ENCODE assay signal across 1 cellular context in the genomic region with DNA sequence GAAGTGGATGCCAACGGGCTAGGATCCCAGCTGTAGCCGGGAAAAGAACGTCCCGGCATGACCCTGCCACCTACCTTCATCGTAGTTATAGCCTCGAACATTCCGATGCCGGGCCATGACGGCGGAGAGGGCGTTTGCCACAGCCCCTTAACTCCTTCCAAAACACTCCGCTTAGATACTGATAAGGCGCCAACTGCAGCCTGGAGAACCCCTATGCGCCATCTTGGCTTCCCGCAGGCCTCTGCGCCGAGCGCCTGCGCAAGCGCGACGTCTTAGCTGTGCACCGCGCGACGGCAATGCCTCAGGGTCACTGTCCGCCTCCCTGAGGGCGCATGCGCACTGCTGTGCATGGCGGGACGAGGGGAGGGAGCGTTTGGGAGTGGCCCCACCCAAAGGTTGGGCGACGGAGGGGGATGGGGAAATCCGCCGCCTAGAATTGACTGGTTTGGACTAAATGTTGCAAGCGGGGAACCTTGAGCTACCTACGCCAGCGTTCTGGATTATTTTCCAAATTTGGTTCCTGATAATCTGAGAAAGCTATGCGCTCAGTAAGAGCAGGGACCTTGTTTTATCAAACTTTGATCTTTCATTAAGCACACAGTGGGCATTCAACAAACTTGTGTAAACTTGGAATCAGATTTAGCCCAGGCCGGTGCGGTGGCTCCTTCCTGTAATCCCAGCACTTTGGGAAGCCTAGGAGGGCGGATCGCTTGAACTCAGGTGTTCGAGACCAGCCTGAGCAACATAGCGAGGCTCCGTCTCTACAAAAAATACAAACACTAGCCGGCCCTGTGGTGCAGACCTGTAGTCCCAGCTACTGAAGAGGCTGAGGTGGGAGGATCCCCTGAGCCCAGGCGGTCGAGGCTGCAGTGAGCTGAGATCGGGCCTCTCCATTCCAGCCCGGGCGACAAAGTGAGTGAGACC.
A peak's percentile ranks its signal among the peaks of the same experiment; 100 is the strongest.
TF ChIP-seq lines count a peak whose summit lies in the region.

A gene (minus strand): TSS at position 248 of the 924 bp plus-strand sequence. CDS start 131 bp downstream, at position 117.

TF ChIP-seq in GM12878, 131 proteins besides CTCF, POLR2A, EP300 and RAD21 (continued from another document and continues in another):
- TF ChIP-seq ESRRA (IDR thresholded peaks at IDR 0.05; ENCODE audit: low read length) (peak; percentile 91; the same call in 1 of the 2 replicates), EGR1 (IDR thresholded peaks at IDR 0.05; ENCODE audit: borderline replicate concordance in 1 of 2, low read depth in 2 of 2, low read length in 2 of 2) (0 out of 3 replicates have a peak, but pooled peaks of 1 of the 2 experiments have one; percentile 31), PML (IDR thresholded peaks at IDR 0.05; ENCODE audit: low read length) (peak; percentile 93), SP1 (IDR thresholded peaks at IDR 0.05; ENCODE audit: low read depth, low read length) (peak; percentile 39), NR2C1 (IDR thresholded peaks at IDR 0.05) (peak; percentile 85), NR2F1 (conservative IDR thresholded peaks at IDR 0.05) (peak; percentile 53; the same call in 1 of the 2 replicates), SMAD1 (IDR thresholded peaks at IDR 0.05; ENCODE audit: low read depth, partially characterized antibody) (peak; percentile 21), YY1 (IDR thresholded peaks at IDR 0.05; ENCODE audit: low read depth, low read length) (peak; percentile 99), CBFB (IDR thresholded peaks at IDR 0.05; ENCODE audit: low read depth) (peak; percentile 57; the same call in 1 of the 2 replicates), CEBPB (IDR thresholded peaks at IDR 0.05; ENCODE audit: borderline replicate concordance in 1 of 2, low read depth in 2 of 2, low read length in 2 of 2) (no peak), MXI1 (IDR thresholded peaks at IDR 0.05; ENCODE audit: low read depth, low read length) (peak; percentile 15; the same call in 1 of the 2 replicates), MYC (IDR thresholded peaks at IDR 0.05; ENCODE audit: insufficient read depth, insufficient read length, insufficient replicate concordance, low read length, severe bottlenecking) (peak; percentile 42), WRNIP1 (IDR thresholded peaks at IDR 0.05; ENCODE audit: borderline replicate concordance, low read depth, low read length) (peak; percentile 92; the same call in 1 of the 2 replicates), SPI1 (IDR thresholded peaks at IDR 0.05; ENCODE audit: borderline replicate concordance, insufficient read depth, low read depth, low read length) (no peak), DPF2 (IDR thresholded peaks at IDR 0.05) (peak; percentile 41; the same call in 1 of the 2 replicates), RCOR1 (conservative IDR thresholded peaks at IDR 0.05; ENCODE audit: low read depth, low read length) (no peak), CHD2 (IDR thresholded peaks at IDR 0.05; ENCODE audit: borderline replicate concordance, low read depth, low read length) (peak; percentile 89), RAD51 (IDR thresholded peaks at IDR 0.05) (no peak), POLR2AphosphoS2 (IDR thresholded peaks at IDR 0.05; ENCODE audit: low read depth, low read length) (peak; percentile 93), POLR2AphosphoS5 (IDR thresholded peaks at IDR 0.05; ENCODE audit: low read length) (peak; percentile 97), KLF5 (IDR thresholded peaks at IDR 0.05; ENCODE audit: partially characterized antibody) (no peak), NFIC (IDR thresholded peaks at IDR 0.05; ENCODE audit: low read depth, low read length) (0 out of 2 replicates have a peak, but pooled peaks have one; percentile 31), LARP7 (IDR thresholded peaks at IDR 0.05) (peak; percentile 50; the same call in 1 of the 2 replicates), CHD1 (IDR thresholded peaks at IDR 0.05; ENCODE audit: low read depth, low read length) (peak; percentile 48; the same call in 1 of the 2 replicates), ATF7 (IDR thresholded peaks at IDR 0.05; ENCODE audit: low read depth) (peak; percentile 40; the same call in 1 of the 2 replicates), CBX3 (IDR thresholded peaks at IDR 0.05; ENCODE audit: borderline replicate concordance, low read depth) (no peak), ZNF274 (IDR thresholded peaks at IDR 0.05; ENCODE audit: insufficient read depth, insufficient read length) (no peak), MTA2 (IDR thresholded peaks at IDR 0.05; ENCODE audit: low read depth) (no peak), CREB1 (IDR thresholded peaks at IDR 0.05; ENCODE audit: low read depth) (peak; percentile 94), IRF4 (IDR thresholded peaks at IDR 0.05; ENCODE audit: low read depth, low read length) (no peak), SREBF1 (IDR thresholded peaks at IDR 0.05; ENCODE audit: low read length) (0 out of 2 replicates have a peak, but pooled peaks have one; percentile 30)
- TF ChIP-seq, protein P1, sequence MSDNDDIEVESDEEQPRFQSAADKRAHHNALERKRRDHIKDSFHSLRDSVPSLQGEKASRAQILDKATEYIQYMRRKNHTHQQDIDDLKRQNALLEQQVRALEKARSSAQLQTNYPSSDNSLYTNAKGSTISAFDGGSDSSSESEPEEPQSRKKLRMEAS (IDR thresholded peaks at IDR 0.05; ENCODE audit: low read depth, low read length): peak; percentile 62; the same call in 1 of the 2 replicates
- TF ChIP-seq, protein P2, sequence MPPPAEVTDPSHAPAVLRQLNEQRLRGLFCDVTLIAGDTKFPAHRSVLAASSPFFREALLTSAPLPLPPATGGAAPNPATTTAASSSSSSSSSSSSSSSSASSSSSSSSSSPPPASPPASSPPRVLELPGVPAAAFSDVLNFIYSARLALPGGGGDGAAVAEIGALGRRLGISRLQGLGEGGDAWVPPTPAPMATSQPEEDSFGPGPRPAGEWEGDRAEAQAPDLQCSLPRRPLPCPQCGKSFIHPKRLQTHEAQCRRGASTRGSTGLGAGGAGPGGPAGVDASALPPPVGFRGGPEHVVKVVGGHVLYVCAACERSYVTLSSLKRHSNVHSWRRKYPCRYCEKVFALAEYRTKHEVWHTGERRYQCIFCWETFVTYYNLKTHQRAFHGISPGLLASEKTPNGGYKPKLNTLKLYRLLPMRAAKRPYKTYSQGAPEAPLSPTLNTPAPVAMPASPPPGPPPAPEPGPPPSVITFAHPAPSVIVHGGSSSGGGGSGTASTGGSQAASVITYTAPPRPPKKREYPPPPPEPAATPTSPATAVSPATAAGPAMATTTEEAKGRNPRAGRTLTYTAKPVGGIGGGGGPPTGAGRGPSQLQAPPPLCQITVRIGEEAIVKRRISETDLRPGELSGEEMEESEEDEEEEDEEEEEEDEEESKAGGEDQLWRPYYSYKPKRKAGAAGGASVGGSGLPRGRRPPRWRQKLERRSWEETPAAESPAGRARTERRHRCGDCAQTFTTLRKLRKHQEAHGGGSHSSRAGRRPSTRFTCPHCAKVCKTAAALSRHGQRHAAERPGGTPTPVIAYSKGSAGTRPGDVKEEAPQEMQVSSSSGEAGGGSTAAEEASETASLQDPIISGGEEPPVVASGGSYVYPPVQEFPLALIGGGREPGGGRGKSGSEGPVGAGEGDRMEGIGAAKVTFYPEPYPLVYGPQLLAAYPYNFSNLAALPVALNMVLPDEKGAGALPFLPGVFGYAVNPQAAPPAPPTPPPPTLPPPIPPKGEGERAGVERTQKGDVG (CRISPR knock-in tag; IDR thresholded peaks at IDR 0.05): no peak
- TF ChIP-seq, protein P3, sequence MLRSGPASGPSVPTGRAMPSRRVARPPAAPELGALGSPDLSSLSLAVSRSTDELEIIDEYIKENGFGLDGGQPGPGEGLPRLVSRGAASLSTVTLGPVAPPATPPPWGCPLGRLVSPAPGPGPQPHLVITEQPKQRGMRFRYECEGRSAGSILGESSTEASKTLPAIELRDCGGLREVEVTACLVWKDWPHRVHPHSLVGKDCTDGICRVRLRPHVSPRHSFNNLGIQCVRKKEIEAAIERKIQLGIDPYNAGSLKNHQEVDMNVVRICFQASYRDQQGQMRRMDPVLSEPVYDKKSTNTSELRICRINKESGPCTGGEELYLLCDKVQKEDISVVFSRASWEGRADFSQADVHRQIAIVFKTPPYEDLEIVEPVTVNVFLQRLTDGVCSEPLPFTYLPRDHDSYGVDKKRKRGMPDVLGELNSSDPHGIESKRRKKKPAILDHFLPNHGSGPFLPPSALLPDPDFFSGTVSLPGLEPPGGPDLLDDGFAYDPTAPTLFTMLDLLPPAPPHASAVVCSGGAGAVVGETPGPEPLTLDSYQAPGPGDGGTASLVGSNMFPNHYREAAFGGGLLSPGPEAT (IDR thresholded peaks at IDR 0.05; ENCODE audit: low read depth): peak; percentile 94
- TF ChIP-seq, protein P4, sequence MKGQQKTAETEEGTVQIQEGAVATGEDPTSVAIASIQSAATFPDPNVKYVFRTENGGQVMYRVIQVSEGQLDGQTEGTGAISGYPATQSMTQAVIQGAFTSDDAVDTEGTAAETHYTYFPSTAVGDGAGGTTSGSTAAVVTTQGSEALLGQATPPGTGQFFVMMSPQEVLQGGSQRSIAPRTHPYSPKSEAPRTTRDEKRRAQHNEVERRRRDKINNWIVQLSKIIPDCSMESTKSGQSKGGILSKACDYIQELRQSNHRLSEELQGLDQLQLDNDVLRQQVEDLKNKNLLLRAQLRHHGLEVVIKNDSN (IDR thresholded peaks at IDR 0.05; ENCODE audit: borderline replicate concordance, extremely low read length, insufficient read depth, low read depth, low read length): no peak
- TF ChIP-seq, protein P5, sequence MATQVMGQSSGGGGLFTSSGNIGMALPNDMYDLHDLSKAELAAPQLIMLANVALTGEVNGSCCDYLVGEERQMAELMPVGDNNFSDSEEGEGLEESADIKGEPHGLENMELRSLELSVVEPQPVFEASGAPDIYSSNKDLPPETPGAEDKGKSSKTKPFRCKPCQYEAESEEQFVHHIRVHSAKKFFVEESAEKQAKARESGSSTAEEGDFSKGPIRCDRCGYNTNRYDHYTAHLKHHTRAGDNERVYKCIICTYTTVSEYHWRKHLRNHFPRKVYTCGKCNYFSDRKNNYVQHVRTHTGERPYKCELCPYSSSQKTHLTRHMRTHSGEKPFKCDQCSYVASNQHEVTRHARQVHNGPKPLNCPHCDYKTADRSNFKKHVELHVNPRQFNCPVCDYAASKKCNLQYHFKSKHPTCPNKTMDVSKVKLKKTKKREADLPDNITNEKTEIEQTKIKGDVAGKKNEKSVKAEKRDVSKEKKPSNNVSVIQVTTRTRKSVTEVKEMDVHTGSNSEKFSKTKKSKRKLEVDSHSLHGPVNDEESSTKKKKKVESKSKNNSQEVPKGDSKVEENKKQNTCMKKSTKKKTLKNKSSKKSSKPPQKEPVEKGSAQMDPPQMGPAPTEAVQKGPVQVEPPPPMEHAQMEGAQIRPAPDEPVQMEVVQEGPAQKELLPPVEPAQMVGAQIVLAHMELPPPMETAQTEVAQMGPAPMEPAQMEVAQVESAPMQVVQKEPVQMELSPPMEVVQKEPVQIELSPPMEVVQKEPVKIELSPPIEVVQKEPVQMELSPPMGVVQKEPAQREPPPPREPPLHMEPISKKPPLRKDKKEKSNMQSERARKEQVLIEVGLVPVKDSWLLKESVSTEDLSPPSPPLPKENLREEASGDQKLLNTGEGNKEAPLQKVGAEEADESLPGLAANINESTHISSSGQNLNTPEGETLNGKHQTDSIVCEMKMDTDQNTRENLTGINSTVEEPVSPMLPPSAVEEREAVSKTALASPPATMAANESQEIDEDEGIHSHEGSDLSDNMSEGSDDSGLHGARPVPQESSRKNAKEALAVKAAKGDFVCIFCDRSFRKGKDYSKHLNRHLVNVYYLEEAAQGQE (IDR thresholded peaks at IDR 0.05; ENCODE audit: low read depth, low read length): 0 out of 2 replicates have a peak, but pooled peaks have one; percentile 18
- TF ChIP-seq, protein P6, sequence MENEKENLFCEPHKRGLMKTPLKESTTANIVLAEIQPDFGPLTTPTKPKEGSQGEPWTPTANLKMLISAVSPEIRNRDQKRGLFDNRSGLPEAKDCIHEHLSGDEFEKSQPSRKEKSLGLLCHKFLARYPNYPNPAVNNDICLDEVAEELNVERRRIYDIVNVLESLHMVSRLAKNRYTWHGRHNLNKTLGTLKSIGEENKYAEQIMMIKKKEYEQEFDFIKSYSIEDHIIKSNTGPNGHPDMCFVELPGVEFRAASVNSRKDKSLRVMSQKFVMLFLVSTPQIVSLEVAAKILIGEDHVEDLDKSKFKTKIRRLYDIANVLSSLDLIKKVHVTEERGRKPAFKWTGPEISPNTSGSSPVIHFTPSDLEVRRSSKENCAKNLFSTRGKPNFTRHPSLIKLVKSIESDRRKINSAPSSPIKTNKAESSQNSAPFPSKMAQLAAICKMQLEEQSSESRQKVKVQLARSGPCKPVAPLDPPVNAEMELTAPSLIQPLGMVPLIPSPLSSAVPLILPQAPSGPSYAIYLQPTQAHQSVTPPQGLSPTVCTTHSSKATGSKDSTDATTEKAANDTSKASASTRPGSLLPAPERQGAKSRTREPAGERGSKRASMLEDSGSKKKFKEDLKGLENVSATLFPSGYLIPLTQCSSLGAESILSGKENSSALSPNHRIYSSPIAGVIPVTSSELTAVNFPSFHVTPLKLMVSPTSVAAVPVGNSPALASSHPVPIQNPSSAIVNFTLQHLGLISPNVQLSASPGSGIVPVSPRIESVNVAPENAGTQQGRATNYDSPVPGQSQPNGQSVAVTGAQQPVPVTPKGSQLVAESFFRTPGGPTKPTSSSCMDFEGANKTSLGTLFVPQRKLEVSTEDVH (IDR thresholded peaks at IDR 0.05; ENCODE audit: low read depth, partially characterized antibody): no peak
- TF ChIP-seq, protein P7, sequence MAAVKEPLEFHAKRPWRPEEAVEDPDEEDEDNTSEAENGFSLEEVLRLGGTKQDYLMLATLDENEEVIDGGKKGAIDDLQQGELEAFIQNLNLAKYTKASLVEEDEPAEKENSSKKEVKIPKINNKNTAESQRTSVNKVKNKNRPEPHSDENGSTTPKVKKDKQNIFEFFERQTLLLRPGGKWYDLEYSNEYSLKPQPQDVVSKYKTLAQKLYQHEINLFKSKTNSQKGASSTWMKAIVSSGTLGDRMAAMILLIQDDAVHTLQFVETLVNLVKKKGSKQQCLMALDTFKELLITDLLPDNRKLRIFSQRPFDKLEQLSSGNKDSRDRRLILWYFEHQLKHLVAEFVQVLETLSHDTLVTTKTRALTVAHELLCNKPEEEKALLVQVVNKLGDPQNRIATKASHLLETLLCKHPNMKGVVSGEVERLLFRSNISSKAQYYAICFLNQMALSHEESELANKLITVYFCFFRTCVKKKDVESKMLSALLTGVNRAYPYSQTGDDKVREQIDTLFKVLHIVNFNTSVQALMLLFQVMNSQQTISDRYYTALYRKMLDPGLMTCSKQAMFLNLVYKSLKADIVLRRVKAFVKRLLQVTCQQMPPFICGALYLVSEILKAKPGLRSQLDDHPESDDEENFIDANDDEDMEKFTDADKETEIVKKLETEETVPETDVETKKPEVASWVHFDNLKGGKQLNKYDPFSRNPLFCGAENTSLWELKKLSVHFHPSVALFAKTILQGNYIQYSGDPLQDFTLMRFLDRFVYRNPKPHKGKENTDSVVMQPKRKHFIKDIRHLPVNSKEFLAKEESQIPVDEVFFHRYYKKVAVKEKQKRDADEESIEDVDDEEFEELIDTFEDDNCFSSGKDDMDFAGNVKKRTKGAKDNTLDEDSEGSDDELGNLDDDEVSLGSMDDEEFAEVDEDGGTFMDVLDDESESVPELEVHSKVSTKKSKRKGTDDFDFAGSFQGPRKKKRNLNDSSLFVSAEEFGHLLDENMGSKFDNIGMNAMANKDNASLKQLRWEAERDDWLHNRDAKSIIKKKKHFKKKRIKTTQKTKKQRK (IDR thresholded peaks at IDR 0.05; ENCODE audit: low read depth, low read length): no peak
- TF ChIP-seq, protein P8, sequence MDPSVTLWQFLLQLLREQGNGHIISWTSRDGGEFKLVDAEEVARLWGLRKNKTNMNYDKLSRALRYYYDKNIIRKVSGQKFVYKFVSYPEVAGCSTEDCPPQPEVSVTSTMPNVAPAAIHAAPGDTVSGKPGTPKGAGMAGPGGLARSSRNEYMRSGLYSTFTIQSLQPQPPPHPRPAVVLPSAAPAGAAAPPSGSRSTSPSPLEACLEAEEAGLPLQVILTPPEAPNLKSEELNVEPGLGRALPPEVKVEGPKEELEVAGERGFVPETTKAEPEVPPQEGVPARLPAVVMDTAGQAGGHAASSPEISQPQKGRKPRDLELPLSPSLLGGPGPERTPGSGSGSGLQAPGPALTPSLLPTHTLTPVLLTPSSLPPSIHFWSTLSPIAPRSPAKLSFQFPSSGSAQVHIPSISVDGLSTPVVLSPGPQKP (IDR thresholded peaks at IDR 0.05; ENCODE audit: low read depth, low read length): peak; percentile 17; the same call in 1 of the 2 replicates
